In the genomic region with DNA sequence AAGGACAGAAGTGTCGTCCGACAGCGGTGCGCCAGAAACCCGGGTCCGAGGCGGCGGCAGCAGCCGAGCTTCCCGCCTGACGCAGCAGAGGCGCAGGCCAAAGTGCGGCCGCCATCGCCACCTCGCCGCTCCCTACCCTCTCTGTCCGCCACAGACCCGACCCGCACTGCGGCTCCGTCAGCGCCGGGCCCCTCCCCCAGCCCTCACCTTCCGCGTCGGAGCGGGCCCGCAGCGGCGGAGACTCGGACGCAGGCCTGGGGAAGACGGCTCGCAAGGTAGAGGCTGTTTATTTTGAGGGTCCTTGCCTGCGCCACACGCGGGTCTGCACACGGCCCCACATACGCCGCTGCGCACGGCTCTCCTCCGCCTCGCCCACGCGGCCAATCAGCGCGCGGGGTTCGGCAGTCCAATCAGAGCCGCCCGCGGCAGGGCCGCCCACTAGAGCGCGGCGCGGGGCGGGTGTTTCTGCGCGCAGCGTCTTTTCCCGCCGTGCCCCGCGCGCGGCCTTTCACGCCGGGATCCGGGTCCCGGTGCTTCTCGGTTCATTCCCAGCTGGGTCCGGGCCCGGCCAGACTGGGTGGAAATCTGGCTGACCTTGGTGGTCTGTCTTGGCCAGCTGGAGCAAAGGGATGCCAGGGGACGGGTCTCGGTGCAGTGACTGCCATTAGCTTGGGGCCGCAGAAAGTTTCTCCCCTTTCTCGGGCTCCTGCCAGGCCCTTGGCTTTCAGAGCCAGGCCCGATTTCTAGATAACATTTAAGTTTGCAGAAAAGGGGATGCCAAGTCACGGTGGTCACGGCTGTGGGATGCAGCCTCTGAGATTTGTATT, we compare ENCODE assay signal across 1 cellular context.
TF ChIP-seq lines count a peak whose summit lies in the region.

A gene (minus strand): TSS at position 328 of the 827 bp plus-strand sequence. CDS start 12,139 bp downstream, outside the sequence.

TF ChIP-seq in K562, 482 proteins besides CTCF, POLR2A, EP300 and RAD21 (continued from another document and continues in another):
- TF ChIP-seq NFYB (IDR thresholded peaks at IDR 0.05; ENCODE audit: extremely low read depth, insufficient read length) (peak; percentile 75), RNF2 (IDR thresholded peaks at IDR 0.05) (0 out of 2 replicates have a peak, but pooled peaks have one; percentile 20), THRAP3 (IDR thresholded peaks at IDR 0.05; ENCODE audit: borderline replicate concordance) (no peak), HMGN3 (IDR thresholded peaks at IDR 0.05; ENCODE audit: borderline replicate concordance, extremely low read depth, insufficient read length, low read depth, low read length) (peak; percentile 58), POLR2G (IDR thresholded peaks at IDR 0.05; ENCODE audit: low read depth, low read length) (peak; percentile 95), SAFB (IDR thresholded peaks at IDR 0.05; ENCODE audit: borderline replicate concordance, low read depth, low read length) (no peak), OTX1 (CRISPR knock-in tag; IDR thresholded peaks at IDR 0.05) (no peak), DIDO1 (tag; IDR thresholded peaks at IDR 0.05; ENCODE audit: low read depth) (no peak), HDAC8 (tag; IDR thresholded peaks at IDR 0.05) (no peak), PURB (CRISPR knock-in tag; IDR thresholded peaks at IDR 0.05; ENCODE audit: low read depth) (no peak), DACH1 (IDR thresholded peaks at IDR 0.05; ENCODE audit: partially characterized antibody) (no peak), CEBPB (tag; IDR thresholded peaks at IDR 0.05) (no peak), SLC30A9 (CRISPR knock-in tag; IDR thresholded peaks at IDR 0.05) (no peak), ZFX (CRISPR knock-in tag; IDR thresholded peaks at IDR 0.05) (peak; percentile 98), CEBPG (CRISPR knock-in tag; IDR thresholded peaks at IDR 0.05) (no peak), CEBPG (tag; conservative IDR thresholded peaks at IDR 0.05 in 1 of 2, IDR thresholded peaks at IDR 0.05 in 1 of 2) (no peak), PHB (CRISPR knock-in tag; IDR thresholded peaks at IDR 0.05) (0 out of 2 replicates have a peak, but pooled peaks have one; percentile 13), CBX5 (IDR thresholded peaks at IDR 0.05; ENCODE audit: borderline replicate concordance, low read depth) (no peak), SAFB2 (IDR thresholded peaks at IDR 0.05; ENCODE audit: borderline replicate concordance, low read depth, low read length, severe bottlenecking) (no peak), HNRNPLL (IDR thresholded peaks at IDR 0.05; ENCODE audit: low read depth, low read length, poor library complexity, severe bottlenecking) (no peak), KLF1 (tag; IDR thresholded peaks at IDR 0.05) (no peak), NCOR1 (IDR thresholded peaks at IDR 0.05) (no peak), PTTG1 (tag; IDR thresholded peaks at IDR 0.05; ENCODE audit: low read depth) (no peak), POU5F1 (IDR thresholded peaks at IDR 0.05; ENCODE audit: borderline replicate concordance, low read depth, low read length, partially characterized antibody) (no peak), ZNF274 (IDR thresholded peaks at IDR 0.05; ENCODE audit: borderline replicate concordance, low read depth, low read length) (no peak), KAT7 (CRISPR knock-in tag; IDR thresholded peaks at IDR 0.05; ENCODE audit: borderline replicate concordance) (peak; percentile 75; the same call in 1 of the 2 replicates), MTA3 (IDR thresholded peaks at IDR 0.05; ENCODE audit: borderline replicate concordance) (peak; percentile 81; the same call in 1 of the 2 replicates), TCF7 (IDR thresholded peaks at IDR 0.05; ENCODE audit: borderline replicate concordance) (no peak), PRMT5 (CRISPR knock-in tag; IDR thresholded peaks at IDR 0.05) (no peak), ZNF41 (CRISPR knock-in tag; conservative IDR thresholded peaks at IDR 0.05) (no peak), ZBTB8A (IDR thresholded peaks at IDR 0.05; ENCODE audit: partially characterized antibody) (no peak), COPS2 (conservative IDR thresholded peaks at IDR 0.05) (no peak), CBFA2T2 (conservative IDR thresholded peaks at IDR 0.05) (no peak), RBBP5 (IDR thresholded peaks at IDR 0.05; ENCODE audit: borderline replicate concordance, insufficient read depth, low read length, poor library complexity, severe bottlenecking) (peak; percentile 55), C11orf30 (IDR thresholded peaks at IDR 0.05; ENCODE audit: low read depth) (peak; percentile 3; the same call in 1 of the 2 replicates), ZNF143 (CRISPR knock-in tag; IDR thresholded peaks at IDR 0.05) (peak; percentile 77), KLF16 (IDR thresholded peaks at IDR 0.05) (no peak)
- TF ChIP-seq, protein P1, sequence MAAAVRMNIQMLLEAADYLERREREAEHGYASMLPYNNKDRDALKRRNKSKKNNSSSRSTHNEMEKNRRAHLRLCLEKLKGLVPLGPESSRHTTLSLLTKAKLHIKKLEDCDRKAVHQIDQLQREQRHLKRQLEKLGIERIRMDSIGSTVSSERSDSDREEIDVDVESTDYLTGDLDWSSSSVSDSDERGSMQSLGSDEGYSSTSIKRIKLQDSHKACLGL (CRISPR knock-in tag; IDR thresholded peaks at IDR 0.05; ENCODE audit: borderline replicate concordance, poor library complexity, severe bottlenecking) = no peak
- TF ChIP-seq, protein P2, sequence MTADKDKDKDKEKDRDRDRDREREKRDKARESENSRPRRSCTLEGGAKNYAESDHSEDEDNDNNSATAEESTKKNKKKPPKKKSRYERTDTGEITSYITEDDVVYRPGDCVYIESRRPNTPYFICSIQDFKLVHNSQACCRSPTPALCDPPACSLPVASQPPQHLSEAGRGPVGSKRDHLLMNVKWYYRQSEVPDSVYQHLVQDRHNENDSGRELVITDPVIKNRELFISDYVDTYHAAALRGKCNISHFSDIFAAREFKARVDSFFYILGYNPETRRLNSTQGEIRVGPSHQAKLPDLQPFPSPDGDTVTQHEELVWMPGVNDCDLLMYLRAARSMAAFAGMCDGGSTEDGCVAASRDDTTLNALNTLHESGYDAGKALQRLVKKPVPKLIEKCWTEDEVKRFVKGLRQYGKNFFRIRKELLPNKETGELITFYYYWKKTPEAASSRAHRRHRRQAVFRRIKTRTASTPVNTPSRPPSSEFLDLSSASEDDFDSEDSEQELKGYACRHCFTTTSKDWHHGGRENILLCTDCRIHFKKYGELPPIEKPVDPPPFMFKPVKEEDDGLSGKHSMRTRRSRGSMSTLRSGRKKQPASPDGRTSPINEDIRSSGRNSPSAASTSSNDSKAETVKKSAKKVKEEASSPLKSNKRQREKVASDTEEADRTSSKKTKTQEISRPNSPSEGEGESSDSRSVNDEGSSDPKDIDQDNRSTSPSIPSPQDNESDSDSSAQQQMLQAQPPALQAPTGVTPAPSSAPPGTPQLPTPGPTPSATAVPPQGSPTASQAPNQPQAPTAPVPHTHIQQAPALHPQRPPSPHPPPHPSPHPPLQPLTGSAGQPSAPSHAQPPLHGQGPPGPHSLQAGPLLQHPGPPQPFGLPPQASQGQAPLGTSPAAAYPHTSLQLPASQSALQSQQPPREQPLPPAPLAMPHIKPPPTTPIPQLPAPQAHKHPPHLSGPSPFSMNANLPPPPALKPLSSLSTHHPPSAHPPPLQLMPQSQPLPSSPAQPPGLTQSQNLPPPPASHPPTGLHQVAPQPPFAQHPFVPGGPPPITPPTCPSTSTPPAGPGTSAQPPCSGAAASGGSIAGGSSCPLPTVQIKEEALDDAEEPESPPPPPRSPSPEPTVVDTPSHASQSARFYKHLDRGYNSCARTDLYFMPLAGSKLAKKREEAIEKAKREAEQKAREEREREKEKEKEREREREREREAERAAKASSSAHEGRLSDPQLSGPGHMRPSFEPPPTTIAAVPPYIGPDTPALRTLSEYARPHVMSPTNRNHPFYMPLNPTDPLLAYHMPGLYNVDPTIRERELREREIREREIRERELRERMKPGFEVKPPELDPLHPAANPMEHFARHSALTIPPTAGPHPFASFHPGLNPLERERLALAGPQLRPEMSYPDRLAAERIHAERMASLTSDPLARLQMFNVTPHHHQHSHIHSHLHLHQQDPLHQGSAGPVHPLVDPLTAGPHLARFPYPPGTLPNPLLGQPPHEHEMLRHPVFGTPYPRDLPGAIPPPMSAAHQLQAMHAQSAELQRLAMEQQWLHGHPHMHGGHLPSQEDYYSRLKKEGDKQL (CRISPR knock-in tag; IDR thresholded peaks at IDR 0.05; ENCODE audit: borderline replicate concordance) = peak; percentile 85; the same call in 1 of the 2 replicates
- TF ChIP-seq, protein P3, sequence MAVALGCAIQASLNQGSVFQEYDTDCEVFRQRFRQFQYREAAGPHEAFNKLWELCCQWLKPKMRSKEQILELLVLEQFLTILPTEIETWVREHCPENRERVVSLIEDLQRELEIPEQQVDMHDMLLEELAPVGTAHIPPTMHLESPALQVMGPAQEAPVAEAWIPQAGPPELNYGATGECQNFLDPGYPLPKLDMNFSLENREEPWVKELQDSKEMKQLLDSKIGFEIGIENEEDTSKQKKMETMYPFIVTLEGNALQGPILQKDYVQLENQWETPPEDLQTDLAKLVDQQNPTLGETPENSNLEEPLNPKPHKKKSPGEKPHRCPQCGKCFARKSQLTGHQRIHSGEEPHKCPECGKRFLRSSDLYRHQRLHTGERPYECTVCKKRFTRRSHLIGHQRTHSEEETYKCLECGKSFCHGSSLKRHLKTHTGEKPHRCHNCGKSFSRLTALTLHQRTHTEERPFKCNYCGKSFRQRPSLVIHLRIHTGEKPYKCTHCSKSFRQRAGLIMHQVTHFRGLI (CRISPR knock-in tag; IDR thresholded peaks at IDR 0.05) = no peak
- TF ChIP-seq, protein P4, sequence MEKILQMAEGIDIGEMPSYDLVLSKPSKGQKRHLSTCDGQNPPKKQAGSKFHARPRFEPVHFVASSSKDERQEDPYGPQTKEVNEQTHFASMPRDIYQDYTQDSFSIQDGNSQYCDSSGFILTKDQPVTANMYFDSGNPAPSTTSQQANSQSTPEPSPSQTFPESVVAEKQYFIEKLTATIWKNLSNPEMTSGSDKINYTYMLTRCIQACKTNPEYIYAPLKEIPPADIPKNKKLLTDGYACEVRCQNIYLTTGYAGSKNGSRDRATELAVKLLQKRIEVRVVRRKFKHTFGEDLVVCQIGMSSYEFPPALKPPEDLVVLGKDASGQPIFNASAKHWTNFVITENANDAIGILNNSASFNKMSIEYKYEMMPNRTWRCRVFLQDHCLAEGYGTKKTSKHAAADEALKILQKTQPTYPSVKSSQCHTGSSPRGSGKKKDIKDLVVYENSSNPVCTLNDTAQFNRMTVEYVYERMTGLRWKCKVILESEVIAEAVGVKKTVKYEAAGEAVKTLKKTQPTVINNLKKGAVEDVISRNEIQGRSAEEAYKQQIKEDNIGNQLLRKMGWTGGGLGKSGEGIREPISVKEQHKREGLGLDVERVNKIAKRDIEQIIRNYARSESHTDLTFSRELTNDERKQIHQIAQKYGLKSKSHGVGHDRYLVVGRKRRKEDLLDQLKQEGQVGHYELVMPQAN (IDR thresholded peaks at IDR 0.05; ENCODE audit: borderline replicate concordance) = no peak
- TF ChIP-seq, protein P5, sequence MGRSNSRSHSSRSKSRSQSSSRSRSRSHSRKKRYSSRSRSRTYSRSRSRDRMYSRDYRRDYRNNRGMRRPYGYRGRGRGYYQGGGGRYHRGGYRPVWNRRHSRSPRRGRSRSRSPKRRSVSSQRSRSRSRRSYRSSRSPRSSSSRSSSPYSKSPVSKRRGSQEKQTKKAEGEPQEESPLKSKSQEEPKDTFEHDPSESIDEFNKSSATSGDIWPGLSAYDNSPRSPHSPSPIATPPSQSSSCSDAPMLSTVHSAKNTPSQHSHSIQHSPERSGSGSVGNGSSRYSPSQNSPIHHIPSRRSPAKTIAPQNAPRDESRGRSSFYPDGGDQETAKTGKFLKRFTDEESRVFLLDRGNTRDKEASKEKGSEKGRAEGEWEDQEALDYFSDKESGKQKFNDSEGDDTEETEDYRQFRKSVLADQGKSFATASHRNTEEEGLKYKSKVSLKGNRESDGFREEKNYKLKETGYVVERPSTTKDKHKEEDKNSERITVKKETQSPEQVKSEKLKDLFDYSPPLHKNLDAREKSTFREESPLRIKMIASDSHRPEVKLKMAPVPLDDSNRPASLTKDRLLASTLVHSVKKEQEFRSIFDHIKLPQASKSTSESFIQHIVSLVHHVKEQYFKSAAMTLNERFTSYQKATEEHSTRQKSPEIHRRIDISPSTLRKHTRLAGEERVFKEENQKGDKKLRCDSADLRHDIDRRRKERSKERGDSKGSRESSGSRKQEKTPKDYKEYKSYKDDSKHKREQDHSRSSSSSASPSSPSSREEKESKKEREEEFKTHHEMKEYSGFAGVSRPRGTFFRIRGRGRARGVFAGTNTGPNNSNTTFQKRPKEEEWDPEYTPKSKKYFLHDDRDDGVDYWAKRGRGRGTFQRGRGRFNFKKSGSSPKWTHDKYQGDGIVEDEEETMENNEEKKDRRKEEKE (IDR thresholded peaks at IDR 0.05; ENCODE audit: borderline replicate concordance in 1 of 2, control insufficient read depth in 1 of 2, low read depth in 2 of 2, low read length in 1 of 2) = no peak
- TF ChIP-seq, protein P6, sequence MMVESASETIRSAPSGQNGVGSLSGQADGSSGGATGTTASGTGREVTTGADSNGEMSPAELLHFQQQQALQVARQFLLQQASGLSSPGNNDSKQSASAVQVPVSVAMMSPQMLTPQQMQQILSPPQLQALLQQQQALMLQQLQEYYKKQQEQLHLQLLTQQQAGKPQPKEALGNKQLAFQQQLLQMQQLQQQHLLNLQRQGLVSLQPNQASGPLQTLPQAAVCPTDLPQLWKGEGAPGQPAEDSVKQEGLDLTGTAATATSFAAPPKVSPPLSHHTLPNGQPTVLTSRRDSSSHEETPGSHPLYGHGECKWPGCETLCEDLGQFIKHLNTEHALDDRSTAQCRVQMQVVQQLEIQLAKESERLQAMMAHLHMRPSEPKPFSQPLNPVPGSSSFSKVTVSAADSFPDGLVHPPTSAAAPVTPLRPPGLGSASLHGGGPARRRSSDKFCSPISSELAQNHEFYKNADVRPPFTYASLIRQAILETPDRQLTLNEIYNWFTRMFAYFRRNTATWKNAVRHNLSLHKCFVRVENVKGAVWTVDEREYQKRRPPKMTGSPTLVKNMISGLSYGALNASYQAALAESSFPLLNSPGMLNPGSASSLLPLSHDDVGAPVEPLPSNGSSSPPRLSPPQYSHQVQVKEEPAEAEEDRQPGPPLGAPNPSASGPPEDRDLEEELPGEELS (CRISPR knock-in tag; IDR thresholded peaks at IDR 0.05; ENCODE audit: borderline replicate concordance) = no peak
- TF ChIP-seq, protein P7, sequence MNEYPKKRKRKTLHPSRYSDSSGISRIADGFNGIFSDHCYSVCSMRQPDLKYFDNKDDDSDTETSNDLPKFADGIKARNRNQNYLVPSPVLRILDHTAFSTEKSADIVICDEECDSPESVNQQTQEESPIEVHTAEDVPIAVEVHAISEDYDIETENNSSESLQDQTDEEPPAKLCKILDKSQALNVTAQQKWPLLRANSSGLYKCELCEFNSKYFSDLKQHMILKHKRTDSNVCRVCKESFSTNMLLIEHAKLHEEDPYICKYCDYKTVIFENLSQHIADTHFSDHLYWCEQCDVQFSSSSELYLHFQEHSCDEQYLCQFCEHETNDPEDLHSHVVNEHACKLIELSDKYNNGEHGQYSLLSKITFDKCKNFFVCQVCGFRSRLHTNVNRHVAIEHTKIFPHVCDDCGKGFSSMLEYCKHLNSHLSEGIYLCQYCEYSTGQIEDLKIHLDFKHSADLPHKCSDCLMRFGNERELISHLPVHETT (CRISPR knock-in tag; conservative IDR thresholded peaks at IDR 0.05 in 1 of 2, IDR thresholded peaks at IDR 0.05 in 1 of 2) = peak in 1 of 2 experiments; percentile 54; a peak in 1 of 4 replicates
